Comparison of ENCODE assay signal across 1 cellular context in the genomic region with DNA sequence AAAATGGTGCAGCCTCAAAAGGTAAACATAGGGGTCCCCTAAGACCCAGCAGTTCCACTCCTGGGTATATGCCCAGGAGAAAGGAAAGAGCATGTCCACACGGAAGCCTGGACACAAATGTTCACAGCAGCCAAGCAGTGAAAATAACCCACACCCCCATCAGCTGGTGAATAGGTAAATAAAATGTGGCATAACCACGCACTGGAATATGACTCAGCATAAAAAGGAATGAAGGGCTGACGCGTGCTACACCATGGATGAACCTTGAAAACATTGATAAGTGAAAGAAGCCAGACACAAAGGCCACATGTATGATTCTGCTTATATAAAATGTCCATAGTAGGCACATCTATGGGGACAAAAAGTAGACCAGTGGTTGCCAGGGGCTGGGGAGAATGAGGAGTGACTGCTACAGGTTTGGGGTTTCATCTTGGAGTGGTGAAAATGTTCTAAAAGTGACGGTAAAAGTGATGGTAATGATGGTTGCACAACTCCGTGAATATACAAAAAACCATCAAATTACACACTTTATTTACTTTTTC.
A peak's percentile ranks its signal among the peaks of the same experiment; 100 is the strongest.
TF ChIP-seq lines count a peak whose summit lies in the region.

No MANE protein-coding gene starts in this region.

TF ChIP-seq in A549, 52 proteins besides CTCF, POLR2A, EP300 and RAD21 (continued from another document):
- TF ChIP-seq, protein P1, sequence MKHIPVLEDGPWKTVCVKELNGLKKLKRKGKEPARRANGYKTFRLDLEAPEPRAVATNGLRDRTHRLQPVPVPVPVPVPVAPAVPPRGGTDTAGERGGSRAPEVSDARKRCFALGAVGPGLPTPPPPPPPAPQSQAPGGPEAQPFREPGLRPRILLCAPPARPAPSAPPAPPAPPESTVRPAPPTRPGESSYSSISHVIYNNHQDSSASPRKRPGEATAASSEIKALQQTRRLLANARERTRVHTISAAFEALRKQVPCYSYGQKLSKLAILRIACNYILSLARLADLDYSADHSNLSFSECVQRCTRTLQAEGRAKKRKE (CRISPR knock-in tag; IDR thresholded peaks at IDR 0.05; ENCODE audit: low read depth) = peak; percentile 74; the same call in 1 of the 2 replicates
- peak; percentile 92 for TF ChIP-seq HOXB13 (CRISPR knock-in tag; IDR thresholded peaks at IDR 0.05; ENCODE audit: low read depth)
- peak; percentile 71; the same call in 1 of the 2 replicates for TF ChIP-seq ZSCAN20 (CRISPR knock-in tag; IDR thresholded peaks at IDR 0.05)
- TF ChIP-seq, protein P2, sequence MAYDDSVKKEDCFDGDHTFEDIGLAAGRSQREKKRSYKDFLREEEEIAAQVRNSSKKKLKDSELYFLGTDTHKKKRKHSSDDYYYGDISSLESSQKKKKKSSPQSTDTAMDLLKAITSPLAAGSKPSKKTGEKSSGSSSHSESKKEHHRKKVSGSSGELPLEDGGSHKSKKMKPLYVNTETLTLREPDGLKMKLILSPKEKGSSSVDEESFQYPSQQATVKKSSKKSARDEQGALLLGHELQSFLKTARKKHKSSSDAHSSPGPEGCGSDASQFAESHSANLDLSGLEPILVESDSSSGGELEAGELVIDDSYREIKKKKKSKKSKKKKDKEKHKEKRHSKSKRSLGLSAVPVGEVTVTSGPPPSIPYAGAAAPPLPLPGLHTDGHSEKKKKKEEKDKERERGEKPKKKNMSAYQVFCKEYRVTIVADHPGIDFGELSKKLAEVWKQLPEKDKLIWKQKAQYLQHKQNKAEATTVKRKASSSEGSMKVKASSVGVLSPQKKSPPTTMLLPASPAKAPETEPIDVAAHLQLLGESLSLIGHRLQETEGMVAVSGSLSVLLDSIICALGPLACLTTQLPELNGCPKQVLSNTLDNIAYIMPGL (CRISPR knock-in tag; IDR thresholded peaks at IDR 0.05; ENCODE audit: borderline replicate concordance) = no peak
- TF ChIP-seq MAFK (IDR thresholded peaks at IDR 0.05; ENCODE audit: partially characterized antibody) = peak; percentile 100
- no peak for TF ChIP-seq NR3C1 (IDR thresholded peaks at IDR 0.05)
- TF ChIP-seq, protein P3, sequence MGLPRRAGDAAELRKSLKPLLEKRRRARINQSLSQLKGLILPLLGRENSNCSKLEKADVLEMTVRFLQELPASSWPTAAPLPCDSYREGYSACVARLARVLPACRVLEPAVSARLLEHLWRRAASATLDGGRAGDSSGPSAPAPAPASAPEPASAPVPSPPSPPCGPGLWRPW (IDR thresholded peaks at IDR 0.05) = no peak
- no peak for TF ChIP-seq HOXA7 (CRISPR knock-in tag; IDR thresholded peaks at IDR 0.05)
- TF ChIP-seq JUNB (IDR thresholded peaks at IDR 0.05) = no peak
- 0 out of 2 replicates have a peak, but pooled peaks have one; percentile 19 for TF ChIP-seq FOSB (CRISPR knock-in tag; IDR thresholded peaks at IDR 0.05)
- no peak for TF ChIP-seq EHMT2 (IDR thresholded peaks at IDR 0.05; ENCODE audit: low read depth)
- TF ChIP-seq, protein P4, sequence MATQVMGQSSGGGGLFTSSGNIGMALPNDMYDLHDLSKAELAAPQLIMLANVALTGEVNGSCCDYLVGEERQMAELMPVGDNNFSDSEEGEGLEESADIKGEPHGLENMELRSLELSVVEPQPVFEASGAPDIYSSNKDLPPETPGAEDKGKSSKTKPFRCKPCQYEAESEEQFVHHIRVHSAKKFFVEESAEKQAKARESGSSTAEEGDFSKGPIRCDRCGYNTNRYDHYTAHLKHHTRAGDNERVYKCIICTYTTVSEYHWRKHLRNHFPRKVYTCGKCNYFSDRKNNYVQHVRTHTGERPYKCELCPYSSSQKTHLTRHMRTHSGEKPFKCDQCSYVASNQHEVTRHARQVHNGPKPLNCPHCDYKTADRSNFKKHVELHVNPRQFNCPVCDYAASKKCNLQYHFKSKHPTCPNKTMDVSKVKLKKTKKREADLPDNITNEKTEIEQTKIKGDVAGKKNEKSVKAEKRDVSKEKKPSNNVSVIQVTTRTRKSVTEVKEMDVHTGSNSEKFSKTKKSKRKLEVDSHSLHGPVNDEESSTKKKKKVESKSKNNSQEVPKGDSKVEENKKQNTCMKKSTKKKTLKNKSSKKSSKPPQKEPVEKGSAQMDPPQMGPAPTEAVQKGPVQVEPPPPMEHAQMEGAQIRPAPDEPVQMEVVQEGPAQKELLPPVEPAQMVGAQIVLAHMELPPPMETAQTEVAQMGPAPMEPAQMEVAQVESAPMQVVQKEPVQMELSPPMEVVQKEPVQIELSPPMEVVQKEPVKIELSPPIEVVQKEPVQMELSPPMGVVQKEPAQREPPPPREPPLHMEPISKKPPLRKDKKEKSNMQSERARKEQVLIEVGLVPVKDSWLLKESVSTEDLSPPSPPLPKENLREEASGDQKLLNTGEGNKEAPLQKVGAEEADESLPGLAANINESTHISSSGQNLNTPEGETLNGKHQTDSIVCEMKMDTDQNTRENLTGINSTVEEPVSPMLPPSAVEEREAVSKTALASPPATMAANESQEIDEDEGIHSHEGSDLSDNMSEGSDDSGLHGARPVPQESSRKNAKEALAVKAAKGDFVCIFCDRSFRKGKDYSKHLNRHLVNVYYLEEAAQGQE (IDR thresholded peaks at IDR 0.05) = no peak
- TF ChIP-seq FOSL2 (IDR thresholded peaks at IDR 0.05) = no peak
- TF ChIP-seq FOSL2 (CRISPR knock-in tag; IDR thresholded peaks at IDR 0.05) = peak; percentile 77
- no peak for TF ChIP-seq SREBF2 (IDR thresholded peaks at IDR 0.05)
- peak; percentile 32; the same call in 1 of the 2 replicates for TF ChIP-seq MYC (IDR thresholded peaks at IDR 0.05; ENCODE audit: borderline replicate concordance, low read length)
- TF ChIP-seq GATA3 (IDR thresholded peaks at IDR 0.05; ENCODE audit: borderline replicate concordance) = no peak; the same call in 1 of the 2 replicates
- no peak for TF ChIP-seq TP53 (CRISPR knock-in tag; IDR thresholded peaks at IDR 0.05)
- TF ChIP-seq, protein P5, sequence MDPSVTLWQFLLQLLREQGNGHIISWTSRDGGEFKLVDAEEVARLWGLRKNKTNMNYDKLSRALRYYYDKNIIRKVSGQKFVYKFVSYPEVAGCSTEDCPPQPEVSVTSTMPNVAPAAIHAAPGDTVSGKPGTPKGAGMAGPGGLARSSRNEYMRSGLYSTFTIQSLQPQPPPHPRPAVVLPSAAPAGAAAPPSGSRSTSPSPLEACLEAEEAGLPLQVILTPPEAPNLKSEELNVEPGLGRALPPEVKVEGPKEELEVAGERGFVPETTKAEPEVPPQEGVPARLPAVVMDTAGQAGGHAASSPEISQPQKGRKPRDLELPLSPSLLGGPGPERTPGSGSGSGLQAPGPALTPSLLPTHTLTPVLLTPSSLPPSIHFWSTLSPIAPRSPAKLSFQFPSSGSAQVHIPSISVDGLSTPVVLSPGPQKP (IDR thresholded peaks at IDR 0.05; ENCODE audit: low read depth, low read length) = no peak
- peak; percentile 44; the same call in 1 of the 2 replicates for TF ChIP-seq RARB (CRISPR knock-in tag; IDR thresholded peaks at IDR 0.05)
- peak; percentile 84 for TF ChIP-seq EHF (CRISPR knock-in tag; IDR thresholded peaks at IDR 0.05)
- TF ChIP-seq NFE2L2 (conservative IDR thresholded peaks at IDR 0.05; ENCODE audit: low read length) = peak; percentile 100
- peak; percentile 86 for TF ChIP-seq ZNF302 (CRISPR knock-in tag; IDR thresholded peaks at IDR 0.05)
- peak; percentile 87 for TF ChIP-seq FOXS1 (CRISPR knock-in tag; IDR thresholded peaks at IDR 0.05)
- TF ChIP-seq CBX2 (IDR thresholded peaks at IDR 0.05; ENCODE audit: borderline replicate concordance, low read depth) = no peak
- peak; percentile 87; the same call in 1 of the 2 replicates for TF ChIP-seq HOXB5 (CRISPR knock-in tag; IDR thresholded peaks at IDR 0.05)
- TF ChIP-seq, protein P6, sequence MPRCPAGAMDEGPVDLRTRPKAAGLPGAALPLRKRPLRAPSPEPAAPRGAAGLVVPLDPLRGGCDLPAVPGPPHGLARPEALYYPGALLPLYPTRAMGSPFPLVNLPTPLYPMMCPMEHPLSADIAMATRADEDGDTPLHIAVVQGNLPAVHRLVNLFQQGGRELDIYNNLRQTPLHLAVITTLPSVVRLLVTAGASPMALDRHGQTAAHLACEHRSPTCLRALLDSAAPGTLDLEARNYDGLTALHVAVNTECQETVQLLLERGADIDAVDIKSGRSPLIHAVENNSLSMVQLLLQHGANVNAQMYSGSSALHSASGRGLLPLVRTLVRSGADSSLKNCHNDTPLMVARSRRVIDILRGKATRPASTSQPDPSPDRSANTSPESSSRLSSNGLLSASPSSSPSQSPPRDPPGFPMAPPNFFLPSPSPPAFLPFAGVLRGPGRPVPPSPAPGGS (IDR thresholded peaks at IDR 0.05) = no peak
- no peak for TF ChIP-seq KDM1A (IDR thresholded peaks at IDR 0.05; ENCODE audit: low read depth)
- peak; percentile 6; the same call in 1 of the 2 replicates for TF ChIP-seq NPAS2 (CRISPR knock-in tag; IDR thresholded peaks at IDR 0.05; ENCODE audit: borderline replicate concordance)
- no peak for TF ChIP-seq RFX5 (IDR thresholded peaks at IDR 0.05)
- TF ChIP-seq, protein P7, sequence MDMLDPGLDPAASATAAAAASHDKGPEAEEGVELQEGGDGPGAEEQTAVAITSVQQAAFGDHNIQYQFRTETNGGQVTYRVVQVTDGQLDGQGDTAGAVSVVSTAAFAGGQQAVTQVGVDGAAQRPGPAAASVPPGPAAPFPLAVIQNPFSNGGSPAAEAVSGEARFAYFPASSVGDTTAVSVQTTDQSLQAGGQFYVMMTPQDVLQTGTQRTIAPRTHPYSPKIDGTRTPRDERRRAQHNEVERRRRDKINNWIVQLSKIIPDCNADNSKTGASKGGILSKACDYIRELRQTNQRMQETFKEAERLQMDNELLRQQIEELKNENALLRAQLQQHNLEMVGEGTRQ (IDR thresholded peaks at IDR 0.05) = no peak
